8 cellular contexts compared by ENCODE assay signal in the genomic region with DNA sequence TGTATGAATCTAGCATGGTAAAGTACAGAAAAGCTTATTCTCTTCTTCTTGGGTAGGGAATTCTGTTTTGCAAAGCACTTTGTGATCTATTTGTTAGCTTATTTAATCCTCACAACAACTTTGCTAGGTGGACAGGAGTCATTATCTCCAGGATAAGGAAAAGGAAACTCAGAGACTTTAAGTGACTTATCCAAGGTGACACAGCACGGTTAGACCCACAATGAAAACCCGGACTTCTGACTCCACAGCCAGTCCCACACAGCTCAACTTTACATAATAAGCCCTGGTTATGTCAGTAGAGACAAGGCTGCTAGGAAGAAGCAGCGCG. TPM values are rescaled to one million over a fixed set of nuclear protein-coding genes. Genes with fewer than 3 reads are reported as not detected.
DNase-seq lines count a peak whose midpoint lies in the region; ATAC-seq and TF ChIP-seq lines count a peak whose summit lies in the region.

No MANE protein-coding gene starts in this region.

- DNase-seq in HFF-Myc (ENCODE audit: extremely low read depth, low read depth) (no peak), spleen (no peak), omental fat pad (ENCODE audit: low spot score) (no peak), GDM1 (lab: John Stamatoyannopoulos, UW) (no peak)
- no peak for DNase-seq in activated CD8-positive, alpha-beta T cell treated with anti-CD3 and anti-CD28 coated beads for 36 hours

- CTCF ChIA-PET in activated CD8-positive, alpha-beta T cell treated with anti-CD3 and anti-CD28 coated beads for 36 hours (lab: Charles Lee), result interaction anchor here (0.8 to 3.8 kb wide), 6 partner anchors 29 to 200 kb away, joined by 3 to 25 read pairs (median 4); no protein-coding TSS in a partner anchor

- H3K27me3 Mint-ChIP-seq in activated CD8-positive, alpha-beta T cell treated with anti-CD3 and anti-CD28 coated beads for 36 hours, result no peaks in the 10 kb centered on the region

- no peak for TF ChIP-seq CTCF in HFF-Myc (IDR thresholded peaks at IDR 0.05; ENCODE audit: low read depth, low read length, missing control alignments)
- no peak for TF ChIP-seq CTCF in activated CD8-positive, alpha-beta T cell treated with anti-CD3 and anti-CD28 coated beads for 36 hours (IDR thresholded peaks at IDR 0.05)
- TF ChIP-seq CTCF in spleen (IDR thresholded peaks at IDR 0.05 in 8 of 11, conservative IDR thresholded peaks at IDR 0.05 in 3 of 11), result no peak
- TF ChIP-seq CTCF in omental fat pad (IDR thresholded peaks at IDR 0.05), result no peak

- H3K4me3 Mint-ChIP-seq in activated CD8-positive, alpha-beta T cell treated with anti-CD3 and anti-CD28 coated beads for 36 hours, result peak overlapping the region; percentile 86

- ATAC-seq in activated CD8-positive, alpha-beta T cell treated with anti-CD3 and anti-CD28 coated beads for 36 hours, result no peak
- ATAC-seq in GM21390 (IDR thresholded peaks at IDR 0.05; ENCODE audit: unreplicated experiment) (no peak), GM18868 (IDR thresholded peaks at IDR 0.05; ENCODE audit: unreplicated experiment) (no peak), omental fat pad (ENCODE audit: low FRiP score) (no peak)

- H3K27ac Mint-ChIP-seq in activated CD8-positive, alpha-beta T cell treated with anti-CD3 and anti-CD28 coated beads for 36 hours, result peak overlapping the region; percentile 93

- 2 to 9% (median 3%) methylated on average over 4 of the region's 4 CpGs for WGBS in spleen, 5 donors

- no peak for TF ChIP-seq POLR2A in spleen (IDR thresholded peaks at IDR 0.05)

- peak overlapping the region; percentile 81 to 96 (median 93) for H3K27ac ChIP-seq in spleen

- H3K36me3 ChIP-seq in spleen, result peaks cover 0 to 34% (median 12%) of the 10 kb centered on the region in 6 donors

- peak overlapping the region; percentile 90 for H3K4me3 ChIP-seq in HFF-Myc (replicated peaks; ENCODE audit: low read depth, low read length)
- peak overlapping the region; percentile 94 for H3K4me3 ChIP-seq in iPS-11a (ENCODE audit: low read depth, low read length)
- H3K4me3 ChIP-seq in spleen, result peak overlapping the region; percentile 52 to 95 (median 70)

- H3K27me3 ChIP-seq in spleen (replicated peaks in 1 of 7), result no peaks in the 10 kb centered on the region

- intact Hi-C loops in activated CD8-positive, alpha-beta T cell treated with anti-CD3 and anti-CD28 coated beads for 36 hours (cut with micrococcal nuclease), result no loop called here
- intact Hi-C loops in spleen (cut with DNase I; ENCODE audit: low total_unique reads), result loop anchor here (10.0 kb wide), 1 partner anchor 149 kb away; the partner anchor contains the start of genes GTF2E1 and RABL3

- H3K9me3 Mint-ChIP-seq in activated CD8-positive, alpha-beta T cell treated with anti-CD3 and anti-CD28 coated beads for 36 hours, result no peaks in the 10 kb centered on the region

- H3K4me1 Mint-ChIP-seq in activated CD8-positive, alpha-beta T cell treated with anti-CD3 and anti-CD28 coated beads for 36 hours (ENCODE audit: low read depth), result peaks cover 8% of the 10 kb centered on the region

- H3K9me3 ChIP-seq in spleen, result no peaks in the 10 kb centered on the region

- peaks cover 1% of the 10 kb centered on the region for H3K36me3 Mint-ChIP-seq in activated CD8-positive, alpha-beta T cell treated with anti-CD3 and anti-CD28 coated beads for 36 hours (ENCODE audit: low read depth)

- POLR2A ChIA-PET in activated CD8-positive, alpha-beta T cell treated with anti-CD3 and anti-CD28 coated beads for 36 hours (lab: Charles Lee), result interaction anchor here (0.8 to 1.2 kb wide), 4 partner anchors 15 to 247 kb away, joined by 3 to 5 read pairs (median 4); partner anchors contain the start of genes GTF2E1, LRRC58 and RABL3

- peaks cover 23 to 51% (median 43%) of the 10 kb centered on the region in 6 donors for H3K4me1 ChIP-seq in spleen

RNA-seq across cellular contexts. Expression of gene NDUFB4, which starts 0.4 kb away (rescaled TPM):
- 100 to 1,000 TPM; 147 to 162 TPM for total RNA-seq in activated CD8-positive, alpha-beta T cell treated with anti-CD3 and anti-CD28 coated beads for 36 hours
- 10 to 100 TPM; 65.9 to 97.8 (median 75.2) TPM for total RNA-seq in spleen
- 100 to 1,000 TPM; 119 to 158 (median 141) TPM for polyA plus RNA-seq in spleen
- total RNA-seq in omental fat pad, result 100 to 1,000 TPM in 1 of 4 donors, 10 to 100 TPM in 3; 54.9 to 109 (median 74.1) TPM
